23 cellular contexts compared by ENCODE assay signal in the genomic region with DNA sequence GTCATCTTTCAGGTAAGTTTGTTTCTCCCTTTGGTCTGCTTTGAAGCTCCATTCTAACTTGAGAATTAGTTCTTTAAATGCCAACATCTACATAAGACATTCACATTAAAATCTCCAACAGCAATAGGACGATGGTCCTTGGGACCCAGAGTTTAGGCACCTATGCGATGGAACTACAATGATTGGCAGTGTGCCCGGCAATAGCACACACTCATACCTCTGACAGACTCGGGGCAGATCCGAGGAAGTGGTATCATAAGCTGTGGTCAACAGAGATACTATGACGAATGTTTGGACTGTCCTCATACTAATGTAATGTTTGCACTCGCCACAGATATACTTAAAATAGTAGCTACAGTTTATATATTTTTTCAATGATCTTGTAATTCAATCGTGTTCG. TPM values are rescaled to one million over a fixed set of nuclear protein-coding genes. Genes with fewer than 3 reads are reported as not detected.
DNase-seq lines count a peak whose midpoint lies in the region; ATAC-seq and TF ChIP-seq lines count a peak whose summit lies in the region.
"Had no signal": no experiment of that assay in that cellular context is flagged by ENCODE, and none has a peak within 500 bp of the region (broad histone marks: within the 10 kb centered on the region; RNA-seq: fewer than 3 reads in every experiment).

No MANE protein-coding gene starts in this region.

- no peak overlapping the region for H3K4me3 Mint-ChIP-seq in activated naive CD8-positive, alpha-beta T cell treated with anti-CD3 and anti-CD28 coated beads, Interleukin-2, amount 50 U/mL, for 24 hours
- H3K4me3 Mint-ChIP-seq: activated naive CD8-positive, alpha-beta T cell; naive thymus-derived CD4-positive, alpha-beta T cell; type B pancreatic cell had no signal

- peaks cover 18% of the 10 kb centered on the region for H3K27me3 Mint-ChIP-seq in activated naive CD8-positive, alpha-beta T cell treated with anti-CD3 and anti-CD28 coated beads, Interleukin-2, amount 50 U/mL, for 24 hours
- H3K27me3 Mint-ChIP-seq: type B pancreatic cell had no signal

- peak; percentile 73 for DNase-seq in HCEC 1CT
- peak; percentile 89 for DNase-seq in RPMI7951 (ENCODE audit: low read depth)
- DNase-seq in cardiac fibroblast (ENCODE audit: low read depth in 2 of 2), result peak; percentile 34 to 86
- DNase-seq in myocyte (ENCODE audit: low read depth), result peak; percentile 50
- no peak for DNase-seq in WERI-Rb-1
- DNase-seq in OCI-M1 (lab: John Stamatoyannopoulos, UW), result no peak
- no peak for DNase-seq in activated naive CD8-positive, alpha-beta T cell treated with anti-CD3 and anti-CD28 coated beads, Interleukin-2, amount 50 U/mL, for 24 hours
- no peak for DNase-seq in hypothalamus (lab: John Stamatoyannopoulos, UW)
- DNase-seq: activated CD4-positive, alpha-beta T cell treated with anti-CD3 and anti-CD28 coated beads, Interleukin-2, amount 50 U/mL, for 48 hours; activated T-cell treated with anti-CD3 and anti-CD28 coated beads, Interleukin-2, amount 50 U/mL, for 1 hour; central memory CD4-positive, alpha-beta T cell; DMS53; gastrocnemius medialis; Kasumi-1; lower lobe of right lung; naive thymus-derived CD4-positive, alpha-beta T cell; NCI-H146; NCI-H345; stimulated activated naive CD4-positive, alpha-beta T cell; T-helper 9 cell had no signal

- no peak overlapping the region for H3K27ac Mint-ChIP-seq in activated naive CD8-positive, alpha-beta T cell treated with anti-CD3 and anti-CD28 coated beads, Interleukin-2, amount 50 U/mL, for 24 hours
- H3K27ac Mint-ChIP-seq: activated naive CD8-positive, alpha-beta T cell; naive thymus-derived CD4-positive, alpha-beta T cell; type B pancreatic cell had no signal

- H3K27me3 ChIP-seq in WERI-Rb-1 (ENCODE audit: insufficient read depth, low read depth, severe bottlenecking), result no peaks in the 10 kb centered on the region
- H3K27me3 ChIP-seq: BLaER1 treated with 17β-estradiol and CSF1 and Interleukin-3, amounts not matched to agents 10 nM and 100 nM; gastrocnemius medialis had no signal

- no peak for TF ChIP-seq CTCF in cardiac fibroblast (IDR thresholded peaks at IDR 0.05; ENCODE audit: low read depth, low read length)
- no peak for TF ChIP-seq CTCF in WERI-Rb-1 (IDR thresholded peaks at IDR 0.05; ENCODE audit: low read depth, low read length)

- H3K36me3 ChIP-seq in WERI-Rb-1, result no peaks in the 10 kb centered on the region
- H3K36me3 ChIP-seq: BLaER1 treated with 17β-estradiol and CSF1 and Interleukin-3, amounts not matched to agents 10 nM and 100 nM; gastrocnemius medialis; lower lobe of right lung had no signal

- H3K27ac ChIP-seq in WERI-Rb-1, result no peak overlapping the region
- H3K27ac ChIP-seq: BLaER1 treated with 17β-estradiol and CSF1 and Interleukin-3, amounts not matched to agents 10 nM and 100 nM; gastrocnemius medialis; lower lobe of right lung had no signal

- H3K9me3 Mint-ChIP-seq in activated naive CD8-positive, alpha-beta T cell treated with anti-CD3 and anti-CD28 coated beads, Interleukin-2, amount 50 U/mL, for 24 hours, result peaks cover 20% of the 10 kb centered on the region

- no peaks in the 10 kb centered on the region for H3K36me3 Mint-ChIP-seq in activated naive CD8-positive, alpha-beta T cell treated with anti-CD3 and anti-CD28 coated beads, Interleukin-2, amount 50 U/mL, for 24 hours (ENCODE audit: low read depth)
- H3K36me3 Mint-ChIP-seq: activated naive CD8-positive, alpha-beta T cell had no signal

- no peaks in the 10 kb centered on the region for H3K4me1 Mint-ChIP-seq in activated naive CD8-positive, alpha-beta T cell treated with anti-CD3 and anti-CD28 coated beads, Interleukin-2, amount 50 U/mL, for 24 hours
- H3K4me1 Mint-ChIP-seq: naive thymus-derived CD4-positive, alpha-beta T cell had no signal

- H3K4me3 ChIP-seq in cardiac fibroblast (replicated peaks in 1 of 2; ENCODE audit: low read depth in 2 of 2, low read length in 2 of 2) (no peak overlapping the region), WERI-Rb-1 (ENCODE audit: low read depth, low read length) (no peak overlapping the region)
- H3K4me3 ChIP-seq: BLaER1 treated with 17β-estradiol and CSF1 and Interleukin-3, amounts not matched to agents 10 nM and 100 nM; gastrocnemius medialis; lower lobe of right lung had no signal

- ATAC-seq in activated naive CD8-positive, alpha-beta T cell treated with anti-CD3 and anti-CD28 coated beads, Interleukin-2, amount 50 U/mL, for 24 hours, result no peak
- ATAC-seq: gastrocnemius medialis; lower lobe of right lung; naive thymus-derived CD4-positive, alpha-beta T cell had no signal

- peaks cover 2% of the 10 kb centered on the region for H3K9me3 ChIP-seq in WERI-Rb-1 (ENCODE audit: severe bottlenecking)

RNA-seq across cellular contexts. Expression of gene NR2F2, which starts 34.2 kb away (rescaled TPM):
- total RNA-seq in RPMI7951 (2014; rRNA removed; shearing (Covaris generic)), result 13.2 and 18.7 TPM in 2 replicates
- total RNA-seq in myocyte, result 6.5 and 8.7 TPM in 2 replicates
- 45.5 TPM for polyA plus RNA-seq in myocyte (2012)
- total RNA-seq: naive thymus-derived CD4-positive, alpha-beta T cell had no signal
- polyA plus RNA-seq: naive thymus-derived CD4-positive, alpha-beta T cell had no signal

Comparison
In these comparisons a context has a peak if more than half of its experiments do, and no peak if none do; other contexts are left out.
1. DNase-seq: peak in HCEC 1CT (single experiment), RPMI7951 (single experiment), cardiac fibroblast (2 of 2) and myocyte (single experiment); none in WERI-Rb-1 (single experiment), OCI-M1 (single experiment), activated naive CD8-positive, alpha-beta T cell treated with anti-CD3 and anti-CD28 coated beads, Interleukin-2, amount 50 U/mL, for 24 hours (single experiment) and hypothalamus (0 of 51).